ENCODE assay signal across 2 cellular contexts in the genomic region with DNA sequence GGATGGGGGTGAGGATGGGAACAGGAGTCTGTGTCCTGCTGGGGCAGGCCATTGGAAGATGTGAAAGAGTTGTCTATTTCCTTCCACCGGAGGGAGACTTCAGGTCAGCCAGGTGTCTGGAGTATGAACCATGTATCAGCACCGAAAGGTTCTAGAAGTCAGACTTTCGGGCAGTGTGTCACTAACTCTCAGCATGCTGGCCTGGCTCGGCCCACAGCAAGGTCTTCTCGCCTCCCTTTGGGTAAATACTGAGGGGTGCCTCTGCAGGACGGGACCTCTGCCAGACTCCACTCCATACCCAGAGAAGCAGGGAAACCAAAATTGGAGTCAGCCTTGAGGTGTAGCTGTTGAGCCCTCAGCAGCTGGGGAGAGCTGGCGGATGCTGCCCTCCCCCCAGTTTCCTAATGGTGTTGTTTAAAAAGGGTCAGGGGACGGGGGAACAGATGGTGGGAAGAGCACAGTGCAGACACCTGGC.
TF ChIP-seq lines count a peak whose summit lies in the region.

No MANE protein-coding gene starts in this region.

TF ChIP-seq in SK-N-SH, 30 proteins besides CTCF, POLR2A, EP300 and RAD21 (continued from another document):
- TF ChIP-seq GATA2 (CRISPR knock-in tag; IDR thresholded peaks at IDR 0.05) (no peak), NRF1 (IDR thresholded peaks at IDR 0.05; ENCODE audit: low read depth, low read length) (no peak), RCOR1 (IDR thresholded peaks at IDR 0.05; ENCODE audit: low read length) (no peak), JUND (IDR thresholded peaks at IDR 0.05) (no peak), SIN3A (IDR thresholded peaks at IDR 0.05; ENCODE audit: borderline replicate concordance, low read depth, low read length) (no peak)
- TF ChIP-seq, protein P1, sequence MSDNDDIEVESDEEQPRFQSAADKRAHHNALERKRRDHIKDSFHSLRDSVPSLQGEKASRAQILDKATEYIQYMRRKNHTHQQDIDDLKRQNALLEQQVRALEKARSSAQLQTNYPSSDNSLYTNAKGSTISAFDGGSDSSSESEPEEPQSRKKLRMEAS (IDR thresholded peaks at IDR 0.05; ENCODE audit: low read depth): no peak

TF ChIP-seq in SK-N-SH treated with all-trans-retinoic acid at 6 μM for 48 hours, 23 proteins besides CTCF, POLR2A, EP300 and RAD21 (continued from another document):
- TF ChIP-seq, protein P2, sequence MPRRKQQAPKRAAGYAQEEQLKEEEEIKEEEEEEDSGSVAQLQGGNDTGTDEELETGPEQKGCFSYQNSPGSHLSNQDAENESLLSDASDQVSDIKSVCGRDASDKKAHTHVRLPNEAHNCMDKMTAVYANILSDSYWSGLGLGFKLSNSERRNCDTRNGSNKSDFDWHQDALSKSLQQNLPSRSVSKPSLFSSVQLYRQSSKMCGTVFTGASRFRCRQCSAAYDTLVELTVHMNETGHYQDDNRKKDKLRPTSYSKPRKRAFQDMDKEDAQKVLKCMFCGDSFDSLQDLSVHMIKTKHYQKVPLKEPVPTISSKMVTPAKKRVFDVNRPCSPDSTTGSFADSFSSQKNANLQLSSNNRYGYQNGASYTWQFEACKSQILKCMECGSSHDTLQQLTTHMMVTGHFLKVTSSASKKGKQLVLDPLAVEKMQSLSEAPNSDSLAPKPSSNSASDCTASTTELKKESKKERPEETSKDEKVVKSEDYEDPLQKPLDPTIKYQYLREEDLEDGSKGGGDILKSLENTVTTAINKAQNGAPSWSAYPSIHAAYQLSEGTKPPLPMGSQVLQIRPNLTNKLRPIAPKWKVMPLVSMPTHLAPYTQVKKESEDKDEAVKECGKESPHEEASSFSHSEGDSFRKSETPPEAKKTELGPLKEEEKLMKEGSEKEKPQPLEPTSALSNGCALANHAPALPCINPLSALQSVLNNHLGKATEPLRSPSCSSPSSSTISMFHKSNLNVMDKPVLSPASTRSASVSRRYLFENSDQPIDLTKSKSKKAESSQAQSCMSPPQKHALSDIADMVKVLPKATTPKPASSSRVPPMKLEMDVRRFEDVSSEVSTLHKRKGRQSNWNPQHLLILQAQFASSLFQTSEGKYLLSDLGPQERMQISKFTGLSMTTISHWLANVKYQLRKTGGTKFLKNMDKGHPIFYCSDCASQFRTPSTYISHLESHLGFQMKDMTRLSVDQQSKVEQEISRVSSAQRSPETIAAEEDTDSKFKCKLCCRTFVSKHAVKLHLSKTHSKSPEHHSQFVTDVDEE (CRISPR knock-in tag; IDR thresholded peaks at IDR 0.05): no peak
- TF ChIP-seq GLIS3 (CRISPR knock-in tag; IDR thresholded peaks at IDR 0.05) (no peak), ZFP30 (CRISPR knock-in tag; IDR thresholded peaks at IDR 0.05) (no peak), ZNF70 (CRISPR knock-in tag; IDR thresholded peaks at IDR 0.05) (no peak), CSDC2 (CRISPR knock-in tag; IDR thresholded peaks at IDR 0.05) (no peak), SNAI2 (CRISPR knock-in tag; IDR thresholded peaks at IDR 0.05) (no peak), ZNF8 (CRISPR knock-in tag; IDR thresholded peaks at IDR 0.05) (no peak), TOX (CRISPR knock-in tag; IDR thresholded peaks at IDR 0.05; ENCODE audit: borderline replicate concordance) (no peak), ZFP3 (CRISPR knock-in tag; IDR thresholded peaks at IDR 0.05) (no peak), ESRRG (CRISPR knock-in tag; IDR thresholded peaks at IDR 0.05) (no peak), BACH2 (CRISPR knock-in tag; IDR thresholded peaks at IDR 0.05; ENCODE audit: borderline replicate concordance) (no peak), OSR1 (CRISPR knock-in tag; IDR thresholded peaks at IDR 0.05) (no peak), PPARA (CRISPR knock-in tag; IDR thresholded peaks at IDR 0.05; ENCODE audit: borderline replicate concordance) (no peak)
- TF ChIP-seq, protein P3, sequence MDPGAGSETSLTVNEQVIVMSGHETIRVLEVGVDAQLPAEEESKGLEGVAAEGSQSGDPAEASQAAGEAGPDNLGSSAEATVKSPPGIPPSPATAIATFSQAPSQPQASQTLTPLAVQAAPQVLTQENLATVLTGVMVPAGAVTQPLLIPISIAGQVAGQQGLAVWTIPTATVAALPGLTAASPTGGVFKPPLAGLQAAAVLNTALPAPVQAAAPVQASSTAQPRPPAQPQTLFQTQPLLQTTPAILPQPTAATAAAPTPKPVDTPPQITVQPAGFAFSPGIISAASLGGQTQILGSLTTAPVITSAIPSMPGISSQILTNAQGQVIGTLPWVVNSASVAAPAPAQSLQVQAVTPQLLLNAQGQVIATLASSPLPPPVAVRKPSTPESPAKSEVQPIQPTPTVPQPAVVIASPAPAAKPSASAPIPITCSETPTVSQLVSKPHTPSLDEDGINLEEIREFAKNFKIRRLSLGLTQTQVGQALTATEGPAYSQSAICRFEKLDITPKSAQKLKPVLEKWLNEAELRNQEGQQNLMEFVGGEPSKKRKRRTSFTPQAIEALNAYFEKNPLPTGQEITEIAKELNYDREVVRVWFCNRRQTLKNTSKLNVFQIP (CRISPR knock-in tag; IDR thresholded peaks at IDR 0.05; ENCODE audit: borderline replicate concordance, low read depth): no peak
- TF ChIP-seq, protein P4, sequence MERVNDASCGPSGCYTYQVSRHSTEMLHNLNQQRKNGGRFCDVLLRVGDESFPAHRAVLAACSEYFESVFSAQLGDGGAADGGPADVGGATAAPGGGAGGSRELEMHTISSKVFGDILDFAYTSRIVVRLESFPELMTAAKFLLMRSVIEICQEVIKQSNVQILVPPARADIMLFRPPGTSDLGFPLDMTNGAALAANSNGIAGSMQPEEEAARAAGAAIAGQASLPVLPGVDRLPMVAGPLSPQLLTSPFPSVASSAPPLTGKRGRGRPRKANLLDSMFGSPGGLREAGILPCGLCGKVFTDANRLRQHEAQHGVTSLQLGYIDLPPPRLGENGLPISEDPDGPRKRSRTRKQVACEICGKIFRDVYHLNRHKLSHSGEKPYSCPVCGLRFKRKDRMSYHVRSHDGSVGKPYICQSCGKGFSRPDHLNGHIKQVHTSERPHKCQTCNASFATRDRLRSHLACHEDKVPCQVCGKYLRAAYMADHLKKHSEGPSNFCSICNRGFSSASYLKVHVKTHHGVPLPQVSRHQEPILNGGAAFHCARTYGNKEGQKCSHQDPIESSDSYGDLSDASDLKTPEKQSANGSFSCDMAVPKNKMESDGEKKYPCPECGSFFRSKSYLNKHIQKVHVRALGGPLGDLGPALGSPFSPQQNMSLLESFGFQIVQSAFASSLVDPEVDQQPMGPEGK (CRISPR knock-in tag; IDR thresholded peaks at IDR 0.05; ENCODE audit: borderline replicate concordance): no peak
